30 cellular contexts compared by ENCODE assay signal in genomic region chr12:57448669-57449068, GRCh38. TPM values are rescaled to one million over a fixed set of nuclear protein-coding genes. Genes with fewer than 3 reads are reported as not detected.
DNase-seq lines count a peak whose midpoint lies in the region; ATAC-seq, FAIRE-seq and TF ChIP-seq lines count a peak whose summit lies in the region.
"Had no signal": no experiment of that assay in that cellular context is flagged by ENCODE, and none has a peak within 500 bp of the region (broad histone marks: within the 10 kb centered on the region; RNA-seq: fewer than 3 reads in every experiment).

No MANE protein-coding gene starts in this region.

- H3K27me3 Mint-ChIP-seq in chondrocyte (ENCODE audit: low read depth), result no peaks in the 10 kb centered on the region

- intact Hi-C loops in HepG2 (cut with micrococcal nuclease; ENCODE audit: unreplicated experiment) (no loop called here), right lobe of liver (cut with DNase I) (no loop called here), spleen (cut with DNase I; ENCODE audit: low total_unique reads) (no loop called here)

- H3K4me1 ChIP-seq in HepG2 (ENCODE audit: insufficient read depth, low read length) (peaks cover 42% of the 10 kb centered on the region), right lobe of liver (peaks cover 0 to 45% (median 20%) of the 10 kb centered on the region in 4 donors), spleen (peaks cover 0 to 8% (median 0%) of the 10 kb centered on the region in 6 donors)

- WGBS in HepG2 (ENCODE audit: low lambda C conversion rate), result 98% methylated on average over 2 of the region's 2 CpGs
- 85% methylated on average over 2 of the region's 2 CpGs for WGBS in right lobe of liver (ENCODE audit: insufficient coverage, low coverage, low lambda C conversion rate, missing lambda C conversion rate)
- WGBS in spleen, 5 donors, result 61 to 83% (median 76%) methylated on average over 2 of the region's 2 CpGs

- no peak overlapping the region for H3K9ac ChIP-seq in HepG2 (ENCODE audit: insufficient read depth, low read depth, low read length)
- H3K9ac ChIP-seq: BLaER1 had no signal

- no peak overlapping the region for H3K4me3 Mint-ChIP-seq in chondrocyte (ENCODE audit: unreplicated experiment)
- H3K4me3 Mint-ChIP-seq: CD14-positive monocyte; CD4-positive, alpha-beta memory T cell; CD4-positive, CD25-positive, alpha-beta regulatory T cell; CD8-positive, alpha-beta memory T cell had no signal

- H3K4me1 Mint-ChIP-seq in chondrocyte (ENCODE audit: low read depth), result peaks cover 24% of the 10 kb centered on the region
- H3K4me1 Mint-ChIP-seq: CD14-positive monocyte; CD8-positive, alpha-beta memory T cell had no signal

- in situ Hi-C loops in HepG2 (cut with HindIII; ENCODE audit: extremely low pct_ligation_motif_present, low pct_unique_long_range_greater_than_20kb), result no loop called here

- TF ChIP-seq CTCF in HepG2 (CRISPR knock-in tag; IDR thresholded peaks at IDR 0.05) (no peak), right lobe of liver (IDR thresholded peaks at IDR 0.05) (no peak), chondrocyte (IDR thresholded peaks at IDR 0.05) (no peak), spleen (IDR thresholded peaks at IDR 0.05 in 8 of 11, conservative IDR thresholded peaks at IDR 0.05 in 3 of 11) (no peak)

- POLR2A ChIA-PET in HepG2 (lab: Yijun Ruan, JAX), result no interaction called here

- no peaks in the 10 kb centered on the region for H3K36me3 ChIP-seq in HepG2 (replicated peaks in 1 of 2; ENCODE audit: control insufficient read depth in 1 of 2, insufficient read depth in 2 of 2, low read length in 2 of 2)
- H3K36me3 ChIP-seq in right lobe of liver, result no peaks in the 10 kb centered on the region
- H3K36me3 ChIP-seq in spleen, result no peaks in the 10 kb centered on the region
- H3K36me3 ChIP-seq: BE2C, BLaER1 had no signal

- no peaks in the 10 kb centered on the region for H4K20me1 ChIP-seq in HepG2 (ENCODE audit: insufficient read depth, low read length)
- H4K20me1 ChIP-seq: BLaER1 had no signal

- CTCF ChIA-PET in HepG2 (lab: Yijun Ruan, JAX; ENCODE audit: low intra/inter-chr PET ratio, low total read pairs), result no interaction called here

- H3K9me3 Mint-ChIP-seq in chondrocyte (ENCODE audit: low read depth), result no peaks in the 10 kb centered on the region
- H3K9me3 Mint-ChIP-seq: CD14-positive monocyte; CD4-positive, alpha-beta memory T cell; CD4-positive, CD25-positive, alpha-beta regulatory T cell; CD8-positive, alpha-beta memory T cell had no signal

- no peak for ATAC-seq in HepG2
- ATAC-seq in right lobe of liver, result no peak
- no peak for ATAC-seq in GM21390 (IDR thresholded peaks at IDR 0.05; ENCODE audit: unreplicated experiment)
- no peak for ATAC-seq in HG02588 (IDR thresholded peaks at IDR 0.05; ENCODE audit: unreplicated experiment)
- ATAC-seq: GM12878 had no signal

- H3K9me3 ChIP-seq in HepG2 (ENCODE audit: low read length), result no peaks in the 10 kb centered on the region
- H3K9me3 ChIP-seq in right lobe of liver, result no peaks in the 10 kb centered on the region
- no peaks in the 10 kb centered on the region for H3K9me3 ChIP-seq in spleen
- H3K9me3 ChIP-seq: BE2C, BLaER1 had no signal

- no peaks in the 10 kb centered on the region for H3K27me3 ChIP-seq in HepG2 (ENCODE audit: control insufficient read depth in 1 of 2, insufficient read depth in 2 of 2, low read length in 2 of 2)
- H3K27me3 ChIP-seq in right lobe of liver, result no peaks in the 10 kb centered on the region
- peaks cover 0 to 7% (median 0%) of the 10 kb centered on the region in 7 donors for H3K27me3 ChIP-seq in spleen (replicated peaks in 1 of 7)
- H3K27me3 ChIP-seq: BE2C, BLaER1 had no signal

- no peak for TF ChIP-seq RAD21 in HepG2 (CRISPR knock-in tag; IDR thresholded peaks at IDR 0.05)

- no peak overlapping the region for H3K4me3 ChIP-seq in HepG2 (replicated peaks in 1 of 3; ENCODE audit: insufficient read depth in 1 of 3, low read depth in 2 of 3, low read length in 3 of 3)
- no peak overlapping the region for H3K4me3 ChIP-seq in right lobe of liver
- no peak overlapping the region for H3K4me3 ChIP-seq in spleen
- H3K4me3 ChIP-seq: BLaER1, GM12878 had no signal

- no peak overlapping the region for H3K4me2 ChIP-seq in HepG2 (ENCODE audit: low read depth, low read length)
- H3K4me2 ChIP-seq: BLaER1 had no signal

- H3K27ac ChIP-seq in HepG2 (ENCODE audit: extremely low read length, insufficient read depth, low read length) (no peak overlapping the region), right lobe of liver (no peak overlapping the region), spleen (no peak overlapping the region)
- H3K27ac ChIP-seq: BLaER1 had no signal

- no TSS peak for BruUV-seq in HepG2 (replicated peaks; lab: Mats Ljungman, UMichigan)

- no peak overlapping the region for H3K27ac Mint-ChIP-seq in chondrocyte (ENCODE audit: unreplicated experiment)
- H3K27ac Mint-ChIP-seq: CD14-positive monocyte; CD4-positive, alpha-beta memory T cell; CD4-positive, CD25-positive, alpha-beta regulatory T cell had no signal

- H3K36me3 Mint-ChIP-seq in chondrocyte (ENCODE audit: low read depth), result no peaks in the 10 kb centered on the region
- H3K36me3 Mint-ChIP-seq: CD14-positive monocyte; CD4-positive, alpha-beta memory T cell; CD4-positive, CD25-positive, alpha-beta regulatory T cell; CD8-positive, alpha-beta memory T cell had no signal

- no peak for FAIRE-seq in HepG2 (lab: Jason Lieb, UNC)
- FAIRE-seq: A204.1, GM12878, GM12892, GM18507 had no signal

- no peak overlapping the region for H2AFZ ChIP-seq in HepG2 (ENCODE audit: low read length)

- TF ChIP-seq EP300 in HepG2 (IDR thresholded peaks at IDR 0.05; ENCODE audit: low read depth in 2 of 2, low read length in 2 of 2) (no peak), HepG2 (CRISPR knock-in tag; IDR thresholded peaks at IDR 0.05; ENCODE audit: borderline replicate concordance) (no peak)

- DNase-seq in HepG2 (ENCODE audit: low spot score) (no peak), right lobe of liver (no peak), chondrocyte (ENCODE audit: low spot score) (peak; percentile 5), spleen (peak; percentile 1)
- DNase-seq: 8988T; ACHN; BE2C; C1 segment of cervical spinal cord; CD4-positive, alpha-beta memory T cell; CD4-positive, CD25-positive, alpha-beta regulatory T cell; CD8-positive, alpha-beta memory T cell; COR-L47; DMS153; DMS53; DMS79; DND-41; EL; GDM1 had no signal

- TF ChIP-seq POLR2A in HepG2 (IDR thresholded peaks at IDR 0.05; ENCODE audit: insufficient read depth in 1 of 2, low read depth in 2 of 2, low read length in 2 of 2) (no peak), right lobe of liver (IDR thresholded peaks at IDR 0.05) (no peak), spleen (IDR thresholded peaks at IDR 0.05) (no peak)

- no peaks in the 10 kb centered on the region for H3K79me2 ChIP-seq in HepG2 (ENCODE audit: insufficient read depth, low read length)

RNA-seq across cellular contexts. Expression of gene INHBE, which starts 6.4 kb away (rescaled TPM):
- total RNA-seq in HepG2 (2016; rRNA removed; fragmentation: Illumina TruSeq; extraction: Trizol) (6.8 and 17.0 TPM in 2 replicates), right lobe of liver (100 to 1,000 TPM in 4 of 6 experiments, 10 to 100 TPM in 2; 17.4 to 302 (median 150) TPM), chondrocyte (0.77 to 8.5 TPM (median 8.4 TPM) in 3 replicates), spleen (not detected)
- 1.4 and 1.9 TPM in 2 replicates for total RNA-seq in HepG2 (2016; cell fraction: cytosol; rRNA removed; fragmentation: Illumina TruSeq; extraction: Trizol; ENCODE audit: low read depth)
- total RNA-seq in HepG2 (2016; cell fraction: insoluble cytoplasmic fraction; rRNA removed; fragmentation: Illumina TruSeq; extraction: Trizol), result 8.0 and 15.5 TPM in 2 replicates
- total RNA-seq in HepG2 (2016; cell fraction: membrane; rRNA removed; fragmentation: Illumina TruSeq; extraction: Trizol), result 3.2 and 3.3 TPM in 2 replicates
- 11.2 and 13.1 TPM in 2 replicates for total RNA-seq in HepG2 (2016; cell fraction: nucleus; rRNA removed; fragmentation: Illumina TruSeq; extraction: Trizol)
- polyA plus RNA-seq in HepG2 (2011; rRNA removed) (32.0 and 55.8 TPM in 2 replicates), spleen (under 1 TPM in 1 of 3 donors, not detected in 2; 0.02 TPM)
- polyA plus RNA-seq in HepG2 (2011; cell fraction: cytosol; rRNA removed), result 39.2 and 45.0 TPM in 2 replicates
- 12.5 and 25.8 TPM in 2 replicates for polyA plus RNA-seq in HepG2 (2011; cell fraction: nucleus; rRNA removed)
- 16.9 and 62.2 TPM in 2 replicates for polyA plus RNA-seq in HepG2 (2012)
- 0.90 and 1.2 TPM in 2 replicates for polyA plus RNA-seq in HepG2 (2016; cell fraction: cytosol; fragmentation: Illumina TruSeq; extraction: Trizol; ENCODE audit: low read depth)
- 6.5 and 7.6 TPM in 2 replicates for polyA plus RNA-seq in HepG2 (2016; cell fraction: insoluble cytoplasmic fraction; fragmentation: Illumina TruSeq; extraction: Trizol; ENCODE audit: low read depth)
- polyA plus RNA-seq in HepG2 (2016; cell fraction: membrane; fragmentation: Illumina TruSeq; extraction: Trizol; ENCODE audit: low read depth), result 1.8 and 2.0 TPM in 2 replicates
- 16.9 and 17.1 TPM in 2 replicates for polyA plus RNA-seq in HepG2 (2016; cell fraction: nucleus; fragmentation: Illumina TruSeq; extraction: Trizol; ENCODE audit: insufficient read depth, low read depth)
- 0.51 and 61.0 TPM in 2 replicates for polyA minus RNA-seq in HepG2 (2011; rRNA and poly(A)+ RNA removed; ENCODE audit: low replicate concordance)
- 21.0 and 26.6 TPM in 2 replicates for polyA minus RNA-seq in HepG2 (2011; cell fraction: cytosol; rRNA and poly(A)+ RNA removed)
- 7.1 and 11.4 TPM in 2 replicates for polyA minus RNA-seq in HepG2 (2011; cell fraction: nucleus; rRNA and poly(A)+ RNA removed)
- total RNA-seq: CD4-positive, alpha-beta memory T cell; CD4-positive, CD25-positive, alpha-beta regulatory T cell had no signal
- polyA plus RNA-seq: CD14-positive monocyte; CD4-positive, alpha-beta memory T cell; CD8-positive, alpha-beta memory T cell had no signal

RNA-seq across cellular contexts. Expression of gene GLI1, which starts 10.9 kb away (rescaled TPM):
- total RNA-seq in HepG2 (2016; rRNA removed; fragmentation: Illumina TruSeq; extraction: Trizol) (0.20 TPM in 1 of 2 replicates, not detected in the other), right lobe of liver (under 1 TPM; 0.16 to 0.74 (median 0.55) TPM), chondrocyte (6.2 to 8.3 TPM (median 6.8 TPM) in 3 replicates), spleen (1 to 10 TPM in 4 of 7 donors, under 1 TPM in 3; 0.46 to 3.6 (median 1.1) TPM)
- total RNA-seq in HepG2 (2016; cell fraction: cytosol; rRNA removed; fragmentation: Illumina TruSeq; extraction: Trizol; ENCODE audit: low read depth), result 0.53 TPM in 1 of 2 replicates, not detected in the other
- not detected in 2 replicates for total RNA-seq in HepG2 (2016; cell fraction: insoluble cytoplasmic fraction; rRNA removed; fragmentation: Illumina TruSeq; extraction: Trizol)
- not detected in 2 replicates for total RNA-seq in HepG2 (2016; cell fraction: membrane; rRNA removed; fragmentation: Illumina TruSeq; extraction: Trizol)
- total RNA-seq in HepG2 (2016; cell fraction: nucleus; rRNA removed; fragmentation: Illumina TruSeq; extraction: Trizol), result not detected in 2 replicates
- polyA plus RNA-seq in HepG2 (2011; rRNA removed) (0.09 and 0.27 TPM in 2 replicates), spleen (1 to 10 TPM in 1 of 3 donors, under 1 TPM in 2; 0.63 to 1.2 (median 0.77) TPM)
- 0.06 and 0.07 TPM in 2 replicates for polyA plus RNA-seq in HepG2 (2011; cell fraction: cytosol; rRNA removed)
- 0.33 and 0.42 TPM in 2 replicates for polyA plus RNA-seq in HepG2 (2011; cell fraction: nucleus; rRNA removed)
- polyA plus RNA-seq in HepG2 (2012), result 0.55 TPM in 1 of 2 replicates, not detected in the other
- polyA plus RNA-seq in HepG2 (2016; cell fraction: cytosol; fragmentation: Illumina TruSeq; extraction: Trizol; ENCODE audit: low read depth), result not detected in 2 replicates
- polyA plus RNA-seq in HepG2 (2016; cell fraction: insoluble cytoplasmic fraction; fragmentation: Illumina TruSeq; extraction: Trizol; ENCODE audit: low read depth), result 0.35 TPM in 1 of 2 replicates, not detected in the other
- polyA plus RNA-seq in HepG2 (2016; cell fraction: membrane; fragmentation: Illumina TruSeq; extraction: Trizol; ENCODE audit: low read depth), result not detected in 2 replicates
- polyA plus RNA-seq in HepG2 (2016; cell fraction: nucleus; fragmentation: Illumina TruSeq; extraction: Trizol; ENCODE audit: insufficient read depth, low read depth), result 0.17 and 0.49 TPM in 2 replicates
- polyA minus RNA-seq in HepG2 (2011; rRNA and poly(A)+ RNA removed; ENCODE audit: low replicate concordance), result 2.5 TPM in 1 of 2 replicates, not detected in the other
- not detected in 2 replicates for polyA minus RNA-seq in HepG2 (2011; cell fraction: cytosol; rRNA and poly(A)+ RNA removed)
- polyA minus RNA-seq in HepG2 (2011; cell fraction: nucleus; rRNA and poly(A)+ RNA removed), result not detected in 2 replicates
- polyA plus RNA-seq: CD14-positive monocyte; CD4-positive, alpha-beta memory T cell had no signal

RNA-seq across cellular contexts. Expression of gene INHBC, which starts 14.1 kb away (rescaled TPM):
- 1.5 and 1.8 TPM in 2 replicates for total RNA-seq in HepG2 (2016; rRNA removed; fragmentation: Illumina TruSeq; extraction: Trizol)
- 0.20 and 0.35 TPM in 2 replicates for total RNA-seq in HepG2 (2016; cell fraction: cytosol; rRNA removed; fragmentation: Illumina TruSeq; extraction: Trizol; ENCODE audit: low read depth)
- 1.3 and 1.7 TPM in 2 replicates for total RNA-seq in HepG2 (2016; cell fraction: insoluble cytoplasmic fraction; rRNA removed; fragmentation: Illumina TruSeq; extraction: Trizol)
- total RNA-seq in HepG2 (2016; cell fraction: membrane; rRNA removed; fragmentation: Illumina TruSeq; extraction: Trizol), result 1.1 TPM in 2 replicates
- 2.3 and 2.6 TPM in 2 replicates for total RNA-seq in HepG2 (2016; cell fraction: nucleus; rRNA removed; fragmentation: Illumina TruSeq; extraction: Trizol)
- polyA plus RNA-seq in HepG2 (2011; rRNA removed), result 12.7 and 13.8 TPM in 2 replicates
- polyA plus RNA-seq in HepG2 (2011; cell fraction: cytosol; rRNA removed), result 11.4 and 11.9 TPM in 2 replicates
- polyA plus RNA-seq in HepG2 (2011; cell fraction: nucleus; rRNA removed), result 4.8 and 6.4 TPM in 2 replicates
- 2.3 and 4.2 TPM in 2 replicates for polyA plus RNA-seq in HepG2 (2012)
- 0.35 and 0.46 TPM in 2 replicates for polyA plus RNA-seq in HepG2 (2016; cell fraction: cytosol; fragmentation: Illumina TruSeq; extraction: Trizol; ENCODE audit: low read depth)
- 3.2 and 3.3 TPM in 2 replicates for polyA plus RNA-seq in HepG2 (2016; cell fraction: insoluble cytoplasmic fraction; fragmentation: Illumina TruSeq; extraction: Trizol; ENCODE audit: low read depth)
- polyA plus RNA-seq in HepG2 (2016; cell fraction: membrane; fragmentation: Illumina TruSeq; extraction: Trizol; ENCODE audit: low read depth), result 1.3 and 1.4 TPM in 2 replicates
- polyA plus RNA-seq in HepG2 (2016; cell fraction: nucleus; fragmentation: Illumina TruSeq; extraction: Trizol; ENCODE audit: insufficient read depth, low read depth), result 4.0 and 4.8 TPM in 2 replicates
- polyA minus RNA-seq in HepG2 (2011; rRNA and poly(A)+ RNA removed; ENCODE audit: low replicate concordance), result 0.16 and 20.9 TPM in 2 replicates
- polyA minus RNA-seq in HepG2 (2011; cell fraction: cytosol; rRNA and poly(A)+ RNA removed), result 4.8 and 4.9 TPM in 2 replicates
- 5.0 and 6.3 TPM in 2 replicates for polyA minus RNA-seq in HepG2 (2011; cell fraction: nucleus; rRNA and poly(A)+ RNA removed)
- total RNA-seq in right lobe of liver, result 100 to 1,000 TPM in 1 of 6 experiments, 10 to 100 TPM in 5; 14.7 to 123 (median 63.6) TPM
- not detected in 3 replicates for total RNA-seq in chondrocyte
- under 1 TPM in 1 of 7 donors, not detected in 6; 0.19 TPM for total RNA-seq in spleen
- polyA plus RNA-seq in spleen, result not detected
- total RNA-seq: A673; CD4-positive, alpha-beta memory T cell; CD4-positive, CD25-positive, alpha-beta regulatory T cell; Daoy; G401 had no signal
- polyA plus RNA-seq: AG04450; CD14-positive monocyte; CD4-positive, alpha-beta memory T cell; CD8-positive, alpha-beta memory T cell had no signal

RNA-seq across cellular contexts. Expression of gene R3HDM2, which starts 17.8 kb away (rescaled TPM):
- 8.3 and 11.1 TPM in 2 replicates for total RNA-seq in HepG2 (2016; rRNA removed; fragmentation: Illumina TruSeq; extraction: Trizol)
- total RNA-seq in HepG2 (2016; cell fraction: cytosol; rRNA removed; fragmentation: Illumina TruSeq; extraction: Trizol; ENCODE audit: low read depth), result 5.7 and 8.8 TPM in 2 replicates
- 6.4 and 10.3 TPM in 2 replicates for total RNA-seq in HepG2 (2016; cell fraction: insoluble cytoplasmic fraction; rRNA removed; fragmentation: Illumina TruSeq; extraction: Trizol)
- 9.0 and 10.3 TPM in 2 replicates for total RNA-seq in HepG2 (2016; cell fraction: membrane; rRNA removed; fragmentation: Illumina TruSeq; extraction: Trizol)
- 14.9 and 18.4 TPM in 2 replicates for total RNA-seq in HepG2 (2016; cell fraction: nucleus; rRNA removed; fragmentation: Illumina TruSeq; extraction: Trizol)
- polyA plus RNA-seq in HepG2 (2011; rRNA removed), result 23.5 and 26.2 TPM in 2 replicates
- polyA plus RNA-seq in HepG2 (2011; cell fraction: cytosol; rRNA removed), result 7.3 and 10.4 TPM in 2 replicates
- polyA plus RNA-seq in HepG2 (2011; cell fraction: nucleus; rRNA removed), result 48.1 and 57.1 TPM in 2 replicates
- 13.7 and 15.9 TPM in 2 replicates for polyA plus RNA-seq in HepG2 (2012)
- polyA plus RNA-seq in HepG2 (2016; cell fraction: cytosol; fragmentation: Illumina TruSeq; extraction: Trizol; ENCODE audit: low read depth), result 1.4 and 2.4 TPM in 2 replicates
- polyA plus RNA-seq in HepG2 (2016; cell fraction: insoluble cytoplasmic fraction; fragmentation: Illumina TruSeq; extraction: Trizol; ENCODE audit: low read depth), result 10.8 and 11.3 TPM in 2 replicates
- 6.5 and 7.8 TPM in 2 replicates for polyA plus RNA-seq in HepG2 (2016; cell fraction: membrane; fragmentation: Illumina TruSeq; extraction: Trizol; ENCODE audit: low read depth)
- 44.4 and 51.2 TPM in 2 replicates for polyA plus RNA-seq in HepG2 (2016; cell fraction: nucleus; fragmentation: Illumina TruSeq; extraction: Trizol; ENCODE audit: insufficient read depth, low read depth)
- 10.6 and 21.3 TPM in 2 replicates for polyA minus RNA-seq in HepG2 (2011; rRNA and poly(A)+ RNA removed; ENCODE audit: low replicate concordance)
- 9.9 and 10.8 TPM in 2 replicates for polyA minus RNA-seq in HepG2 (2011; cell fraction: cytosol; rRNA and poly(A)+ RNA removed)
- polyA minus RNA-seq in HepG2 (2011; cell fraction: nucleus; rRNA and poly(A)+ RNA removed), result 26.1 and 27.0 TPM in 2 replicates
- total RNA-seq in right lobe of liver, result 10 to 100 TPM; 25.3 to 48.0 (median 35.9) TPM
- total RNA-seq in chondrocyte, result 43.4 to 61.8 TPM (median 46.5 TPM) in 3 replicates
- 10 to 100 TPM; 46.1 to 90.8 (median 61.2) TPM for total RNA-seq in spleen
- 10 to 100 TPM; 11.3 to 16.9 (median 13.2) TPM for polyA plus RNA-seq in spleen

RNA-seq across cellular contexts. Expression of gene ARHGAP9, which starts 31.0 kb away (rescaled TPM):
- total RNA-seq in HepG2 (2016; rRNA removed; fragmentation: Illumina TruSeq; extraction: Trizol) (0.18 TPM in 1 of 2 replicates, not detected in the other), right lobe of liver (10 to 100 TPM in 1 of 6 experiments, 1 to 10 TPM in 5; 3.5 to 11.0 (median 6.8) TPM), chondrocyte (2.9 to 3.1 TPM in 2 of 3 replicates, not detected in the other), spleen (100 to 1,000 TPM; 148 to 328 (median 226) TPM)
- not detected in 2 replicates for total RNA-seq in HepG2 (2016; cell fraction: cytosol; rRNA removed; fragmentation: Illumina TruSeq; extraction: Trizol; ENCODE audit: low read depth)
- total RNA-seq in HepG2 (2016; cell fraction: insoluble cytoplasmic fraction; rRNA removed; fragmentation: Illumina TruSeq; extraction: Trizol), result 0.32 TPM in 1 of 2 replicates, not detected in the other
- not detected in 2 replicates for total RNA-seq in HepG2 (2016; cell fraction: membrane; rRNA removed; fragmentation: Illumina TruSeq; extraction: Trizol)
- total RNA-seq in HepG2 (2016; cell fraction: nucleus; rRNA removed; fragmentation: Illumina TruSeq; extraction: Trizol), result not detected in 2 replicates
- polyA plus RNA-seq in HepG2 (2011; rRNA removed) (0.95 and 1.2 TPM in 2 replicates), spleen (100 to 1,000 TPM; 190 to 400 (median 251) TPM)
- 0.33 and 0.40 TPM in 2 replicates for polyA plus RNA-seq in HepG2 (2011; cell fraction: cytosol; rRNA removed)
- 3.1 and 5.5 TPM in 2 replicates for polyA plus RNA-seq in HepG2 (2011; cell fraction: nucleus; rRNA removed)
- 0.39 and 0.55 TPM in 2 replicates for polyA plus RNA-seq in HepG2 (2012)
- not detected in 2 replicates for polyA plus RNA-seq in HepG2 (2016; cell fraction: cytosol; fragmentation: Illumina TruSeq; extraction: Trizol; ENCODE audit: low read depth)
- polyA plus RNA-seq in HepG2 (2016; cell fraction: insoluble cytoplasmic fraction; fragmentation: Illumina TruSeq; extraction: Trizol; ENCODE audit: low read depth), result 0.17 TPM in 1 of 2 replicates, not detected in the other
- 0.15 TPM in 1 of 2 replicates, not detected in the other for polyA plus RNA-seq in HepG2 (2016; cell fraction: membrane; fragmentation: Illumina TruSeq; extraction: Trizol; ENCODE audit: low read depth)
- polyA plus RNA-seq in HepG2 (2016; cell fraction: nucleus; fragmentation: Illumina TruSeq; extraction: Trizol; ENCODE audit: insufficient read depth, low read depth), result 0.51 and 0.87 TPM in 2 replicates
- 0.44 TPM in 1 of 2 replicates, not detected in the other for polyA minus RNA-seq in HepG2 (2011; rRNA and poly(A)+ RNA removed; ENCODE audit: low replicate concordance)
- not detected in 2 replicates for polyA minus RNA-seq in HepG2 (2011; cell fraction: cytosol; rRNA and poly(A)+ RNA removed)
- 0.64 and 1.7 TPM in 2 replicates for polyA minus RNA-seq in HepG2 (2011; cell fraction: nucleus; rRNA and poly(A)+ RNA removed)
- total RNA-seq: G401 had no signal

Comparison
In these comparisons a context has a peak if more than half of its experiments do, and no peak if none do; other contexts are left out.
1. RNA of gene INHBC, which starts 14.1 kb away (total RNA-seq): 14.7 to 123 TPM in right lobe of liver; 0.20 to 2.6 TPM in HepG2, not detected in chondrocyte and 0.19 TPM in spleen; every median in the first group is over 4 times any median in the second.
2. DNase-seq: peak in chondrocyte (single experiment) and spleen (single experiment); none in HepG2 (single experiment) and right lobe of liver (0 of 3).